7 cellular contexts compared by ENCODE assay signal in genomic region chr18:9103488-9103887, GRCh38.
A peak's percentile ranks its signal among the peaks of the same experiment; 100 is the strongest.
DNase-seq lines count a peak whose midpoint lies in the region; ATAC-seq and TF ChIP-seq lines count a peak whose summit lies in the region.

No MANE protein-coding gene starts in this region.

- H3K9ac ChIP-seq in mucosa of stomach (ENCODE audit: low read length): peak overlapping the region; percentile 92

- TF ChIP-seq CTCF in GM12872 (IDR thresholded peaks at IDR 0.05; ENCODE audit: insufficient read depth, low read depth, low read length) (0 out of 3 replicates have a peak, but pooled peaks have one; percentile 2), choroid plexus epithelial cell (conservative IDR thresholded peaks at IDR 0.05; ENCODE audit: low read depth, low read length) (no peak)

- no peak for ATAC-seq in HG02885 (IDR thresholded peaks at IDR 0.05; ENCODE audit: poor library complexity, unreplicated experiment)

- H3K4me3 ChIP-seq in choroid plexus epithelial cell (ENCODE audit: low read depth, low read length) (peak overlapping the region; percentile 78), mucosa of stomach (ENCODE audit: low read length) (peak overlapping the region; percentile 11)

- H3K36me3 ChIP-seq in mucosa of stomach (ENCODE audit: control insufficient read depth, insufficient read depth, low read length): no peaks in the 10 kb centered on the region

- intact Hi-C loops in posterior cingulate gyrus (cut with DNase I): no loop called here

- no peaks in the 10 kb centered on the region for H3K27me3 ChIP-seq in mucosa of stomach (ENCODE audit: control insufficient read depth, insufficient read depth, low read length)

- no peaks in the 10 kb centered on the region for H3K9me3 ChIP-seq in mucosa of stomach (ENCODE audit: control insufficient read depth, low read length)

- peaks cover 34% of the 10 kb centered on the region for H3K4me1 ChIP-seq in mucosa of stomach (ENCODE audit: control insufficient read depth, insufficient read depth, low read length)

- DNase-seq in NCI-H69 (lab: John Stamatoyannopoulos, UW): peak; percentile 53
- peak; percentile 56 for DNase-seq in choroid plexus epithelial cell (ENCODE audit: low read depth)
- DNase-seq in NCI-H128 (lab: John Stamatoyannopoulos, UW; ENCODE audit: unreplicated experiment): no peak
- no peak for DNase-seq in posterior cingulate gyrus

Comparison
In these comparisons a context has a peak if more than half of its experiments do, and no peak if none do; other contexts are left out.
1. DNase-seq: peak in NCI-H69 (single experiment) and choroid plexus epithelial cell (single experiment); none in NCI-H128 (single experiment) and posterior cingulate gyrus (0 of 10).